In genomic region chr17:72409405-72410002, GRCh38 we compare ENCODE assay signal across 1 cellular context.
TF ChIP-seq lines count a peak whose summit lies in the region.

No MANE protein-coding gene starts in this region.

TF ChIP-seq in K562, 482 proteins besides CTCF, POLR2A, EP300 and RAD21 (continued from another document):
- no peak for TF ChIP-seq BCLAF1 (IDR thresholded peaks at IDR 0.05; ENCODE audit: borderline replicate concordance in 1 of 2, control insufficient read depth in 1 of 2, low read depth in 2 of 2, low read length in 1 of 2)
- TF ChIP-seq, protein P1, sequence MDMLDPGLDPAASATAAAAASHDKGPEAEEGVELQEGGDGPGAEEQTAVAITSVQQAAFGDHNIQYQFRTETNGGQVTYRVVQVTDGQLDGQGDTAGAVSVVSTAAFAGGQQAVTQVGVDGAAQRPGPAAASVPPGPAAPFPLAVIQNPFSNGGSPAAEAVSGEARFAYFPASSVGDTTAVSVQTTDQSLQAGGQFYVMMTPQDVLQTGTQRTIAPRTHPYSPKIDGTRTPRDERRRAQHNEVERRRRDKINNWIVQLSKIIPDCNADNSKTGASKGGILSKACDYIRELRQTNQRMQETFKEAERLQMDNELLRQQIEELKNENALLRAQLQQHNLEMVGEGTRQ (CRISPR knock-in tag; IDR thresholded peaks at IDR 0.05) = peak; percentile 81
- TF ChIP-seq FOS (IDR thresholded peaks at IDR 0.05; ENCODE audit: extremely low read depth, insufficient read length) = no peak
- no peak for TF ChIP-seq ZNF431 (CRISPR knock-in tag; IDR thresholded peaks at IDR 0.05)
- TF ChIP-seq HNRNPK (IDR thresholded peaks at IDR 0.05; ENCODE audit: low read depth, low read length, poor library complexity, severe bottlenecking) = no peak
- TF ChIP-seq ARNT (IDR thresholded peaks at IDR 0.05) = no peak
- no peak for TF ChIP-seq ELF2 (CRISPR knock-in tag; IDR thresholded peaks at IDR 0.05)
- no peak for TF ChIP-seq ATF4 (CRISPR knock-in tag; IDR thresholded peaks at IDR 0.05)
- TF ChIP-seq ZNF282 (CRISPR knock-in tag; IDR thresholded peaks at IDR 0.05) = no peak
- TF ChIP-seq, protein P2, sequence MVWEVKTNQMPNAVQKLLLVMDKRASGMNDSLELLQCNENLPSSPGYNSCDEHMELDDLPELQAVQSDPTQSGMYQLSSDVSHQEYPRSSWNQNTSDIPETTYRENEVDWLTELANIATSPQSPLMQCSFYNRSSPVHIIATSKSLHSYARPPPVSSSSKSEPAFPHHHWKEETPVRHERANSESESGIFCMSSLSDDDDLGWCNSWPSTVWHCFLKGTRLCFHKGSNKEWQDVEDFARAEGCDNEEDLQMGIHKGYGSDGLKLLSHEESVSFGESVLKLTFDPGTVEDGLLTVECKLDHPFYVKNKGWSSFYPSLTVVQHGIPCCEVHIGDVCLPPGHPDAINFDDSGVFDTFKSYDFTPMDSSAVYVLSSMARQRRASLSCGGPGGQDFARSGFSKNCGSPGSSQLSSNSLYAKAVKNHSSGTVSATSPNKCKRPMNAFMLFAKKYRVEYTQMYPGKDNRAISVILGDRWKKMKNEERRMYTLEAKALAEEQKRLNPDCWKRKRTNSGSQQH (CRISPR knock-in tag; IDR thresholded peaks at IDR 0.05) = no peak
